13 cellular contexts compared by ENCODE assay signal in the genomic region with DNA sequence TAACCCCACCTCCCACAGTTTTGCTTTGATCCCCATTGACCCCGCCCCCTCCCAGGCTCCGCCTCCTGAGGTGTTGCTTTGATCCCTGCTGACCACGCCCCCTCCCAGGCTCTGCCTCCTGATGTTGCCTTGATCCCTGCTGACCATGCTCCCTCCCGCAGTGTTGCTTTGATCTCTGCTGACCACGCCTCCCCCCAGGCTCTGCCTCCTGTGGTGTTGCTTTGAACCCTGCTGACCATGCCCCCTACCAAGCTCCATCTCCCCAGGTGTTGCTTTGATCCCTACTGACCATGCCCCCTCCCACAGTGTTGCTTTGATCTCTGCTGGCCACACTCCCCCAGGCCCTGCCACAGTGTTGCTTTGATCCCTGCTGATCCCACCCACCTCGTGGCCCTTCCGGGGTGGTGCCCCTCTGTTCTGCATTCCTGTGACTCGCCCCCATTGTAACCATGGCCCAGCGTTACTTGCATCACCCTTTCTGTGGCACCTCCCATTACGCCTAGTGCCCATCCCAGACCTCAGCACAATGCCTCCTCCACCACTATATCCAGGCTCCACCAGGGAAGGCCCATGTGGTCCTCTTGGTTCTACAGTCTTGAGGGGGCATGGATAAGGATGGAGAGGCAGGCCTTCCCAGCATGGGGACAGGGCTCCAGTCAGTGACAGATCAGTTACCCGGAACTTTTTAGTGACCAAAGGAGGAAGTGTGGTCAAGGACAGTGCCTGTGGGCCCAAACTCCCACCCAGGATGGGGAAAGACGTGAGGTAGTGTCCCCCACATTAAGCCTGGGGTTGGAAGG.
DNase-seq lines count a peak whose midpoint lies in the region; ATAC-seq lines count a peak whose summit lies in the region.
"Had no signal": no experiment of that assay in that cellular context is flagged by ENCODE, and none has a peak within 500 bp of the region (broad histone marks: within the 10 kb centered on the region; RNA-seq: fewer than 3 reads in every experiment).

No MANE protein-coding gene starts in this region.

- peak; percentile 42 for DNase-seq in activated CD4-positive, CD25-positive, alpha-beta regulatory T cell treated with anti-CD3 and anti-CD28 coated beads, Interleukin-2, amount 50 U/mL, for 72 hours
- DNase-seq in COLO829 (ENCODE audit: low spot score) (peak; percentile 29), NCI-H82 (lab: John Stamatoyannopoulos, UW) (peak; percentile 77), ecto neural progenitor cell (ENCODE audit: low spot score) (peak; percentile 87), NOMO-1 (lab: John Stamatoyannopoulos, UW; ENCODE audit: unreplicated experiment in 2 of 2) (no peak), cerebellar nuclear complex (lab: John Stamatoyannopoulos, UW) (no peak)
- DNase-seq: anterior cingulate cortex, mesenchymal stem cell, NCI-H226, T-helper 17 cell, upper lobe of right lung had no signal

- no peak for ATAC-seq in activated CD4-positive, CD25-positive, alpha-beta regulatory T cell treated with anti-CD3 and anti-CD28 coated beads, Interleukin-2, amount 50 U/mL, for 24 hours
- ATAC-seq in HG02571 (IDR thresholded peaks at IDR 0.05; ENCODE audit: unreplicated experiment), result no peak
- ATAC-seq: T-helper 17 cell, upper lobe of right lung had no signal

Comparison
In these comparisons a context has a peak if more than half of its experiments do, and no peak if none do; other contexts are left out.
1. DNase-seq: peak in activated CD4-positive, CD25-positive, alpha-beta regulatory T cell treated with anti-CD3 and anti-CD28 coated beads, Interleukin-2, amount 50 U/mL, for 72 hours (single experiment), COLO829 (single experiment), NCI-H82 (single experiment) and ecto neural progenitor cell (single experiment); none in NOMO-1 (0 of 2) and cerebellar nuclear complex (0 of 2).